In the genomic region with DNA sequence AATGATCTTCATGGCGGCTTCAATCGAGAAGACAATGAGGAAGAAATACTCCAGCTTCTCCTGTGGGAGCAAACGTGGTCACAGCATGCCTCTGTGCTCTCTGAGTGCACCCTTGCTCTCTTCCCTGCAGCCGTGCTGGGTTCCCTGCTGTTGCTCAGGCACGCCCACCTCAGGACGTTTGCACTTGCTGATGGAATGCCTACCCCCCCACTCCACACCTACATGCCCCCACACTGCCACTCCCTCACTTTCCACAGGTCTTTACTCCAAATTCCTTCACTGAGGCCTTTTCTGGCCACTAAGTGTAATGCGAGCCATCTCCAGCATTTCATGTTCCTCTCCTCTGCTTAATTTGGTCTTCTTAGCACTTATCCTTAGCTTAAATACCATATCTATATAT, we compare ENCODE assay signal across 34 cellular contexts. TPM values are rescaled to one million over a fixed set of nuclear protein-coding genes. Genes with fewer than 3 reads are reported as not detected.
"Had no signal": no experiment of that assay in that cellular context is flagged by ENCODE, and none has a peak within 500 bp of the region (broad histone marks: within the 10 kb centered on the region; RNA-seq: fewer than 3 reads in every experiment).

No MANE protein-coding gene starts in this region.

- H3K27me3 ChIP-seq: hepatocyte, neutrophil, sigmoid colon, testis, thyroid gland, transverse colon, upper lobe of left lung, vagina had no signal

- H3K27ac ChIP-seq: heart right ventricle, hepatocyte, left ventricle myocardium inferior, neutrophil, parathyroid adenoma, sigmoid colon, stomach, testis, thyroid gland, transverse colon, upper lobe of left lung, vagina had no signal

- H3K4me2 ChIP-seq: hepatocyte, smooth muscle cell had no signal

- ATAC-seq: natural killer cell; stimulated activated naive B cell treated with anti-CD40 and anti-IgM and Interleukin-4, amounts not matched to agents 10 μg/mL and 1 μg/mL and 100 μg/mL, for 72 hours; stimulated activated naive CD8-positive, alpha-beta T cell treated with anti-CD3 and anti-CD28 coated beads, Interleukin-15, Interleukin-2, amounts not matched to agents 100 U/mL and 50 U/mL, for 24 hours had no signal

- H3K4me3 Mint-ChIP-seq: mesothelial cell of epicardium; naive B cell; natural killer cell; stimulated activated naive B cell treated with anti-CD40 and anti-IgM and Interleukin-4, amounts not matched to agents 10 μg/mL and 1 μg/mL and 100 μg/mL, for 72 hours had no signal

- H3K36me3 ChIP-seq: heart right ventricle, left ventricle myocardium inferior, neutrophil, sigmoid colon, stomach, thyroid gland, transverse colon, upper lobe of left lung, vagina had no signal

- H3K4me3 ChIP-seq: heart right ventricle, hepatocyte, left ventricle myocardium inferior, lung, sigmoid colon, smooth muscle cell, stomach, testis, thyroid gland, transverse colon, upper lobe of left lung, vagina had no signal

- H3K79me2 ChIP-seq: hepatocyte, parathyroid adenoma had no signal

- H3K27ac Mint-ChIP-seq: mesothelial cell of epicardium; naive B cell; natural killer cell; stimulated activated naive B cell treated with anti-CD40 and anti-IgM and Interleukin-4, amounts not matched to agents 10 μg/mL and 1 μg/mL and 100 μg/mL, for 72 hours had no signal

- H3K9me3 ChIP-seq: heart right ventricle, left ventricle myocardium inferior, neutrophil, sigmoid colon, stomach, testis, thyroid gland, transverse colon, upper lobe of left lung, vagina had no signal

- DNase-seq: heart right ventricle; islet precursor cell; left ventricle myocardium inferior; mesendoderm; naive B cell; natural killer cell; occipital lobe; right cardiac atrium; sigmoid colon; stimulated activated CD4-positive, alpha-beta T cell treated with anti-CD3 and anti-CD28 coated beads, Interleukin-2, amount 100 ng/mL, for 24 hours; stimulated activated CD4-positive, alpha-beta T cell treated with anti-CD3 and anti-CD28 coated beads, Interleukin-4, amount 100 ng/mL, for 1 hour; stimulated activated naive B cell treated with anti-CD40 and anti-IgM and Interleukin-4, amounts not matched to agents 10 μg/mL and 1 μg/mL and 100 μg/mL, for 72 hours; stimulated activated naive CD8-positive, alpha-beta T cell treated with anti-CD3 and anti-CD28 coated beads, Interleukin-15, Interleukin-2, amounts not matched to agents 100 U/mL and 50 U/mL, for 24 hours; stomach; testis; thyroid gland; transverse colon; upper lobe of left lung had no signal

- H3K9ac ChIP-seq: parathyroid adenoma had no signal

- H3K4me1 ChIP-seq: heart right ventricle, left ventricle myocardium inferior, parathyroid adenoma, sigmoid colon, stomach, thyroid gland, transverse colon, upper lobe of left lung, vagina had no signal

- H3K4me1 Mint-ChIP-seq: natural killer cell had no signal

- H3K9me3 Mint-ChIP-seq: mesothelial cell of epicardium; naive B cell; natural killer cell; stimulated activated naive B cell treated with anti-CD40 and anti-IgM and Interleukin-4, amounts not matched to agents 10 μg/mL and 1 μg/mL and 100 μg/mL, for 72 hours had no signal

- H3K36me3 Mint-ChIP-seq: mesothelial cell of epicardium; naive B cell; natural killer cell; stimulated activated naive B cell treated with anti-CD40 and anti-IgM and Interleukin-4, amounts not matched to agents 10 μg/mL and 1 μg/mL and 100 μg/mL, for 72 hours had no signal

- H2AFZ ChIP-seq: hepatocyte, parathyroid adenoma had no signal

RNA-seq across cellular contexts. Expression of a gene that starts 18.3 kb away (rescaled TPM):
- total RNA-seq: hepatocyte, kidney epithelial cell, left ventricle myocardium inferior, mesothelial cell of epicardium, mononuclear cell, natural killer cell, osteocyte, pulmonary artery endothelial cell, renal cortical epithelial cell, sigmoid colon, smooth muscle cell, thyroid gland, transverse colon, vagina had no signal
- polyA plus RNA-seq: hepatocyte, right cardiac atrium, smooth muscle cell, stomach, urinary bladder had no signal

RNA-seq across cellular contexts. Expression of a gene that starts 33.0 kb away (rescaled TPM):
- total RNA-seq: heart right ventricle, hepatocyte, kidney epithelial cell, left ventricle myocardium inferior, lower leg skin, mesothelial cell of epicardium, mononuclear cell, natural killer cell, osteocyte, posterior vena cava, pulmonary artery endothelial cell, renal cortical epithelial cell, right cardiac atrium, sigmoid colon, smooth muscle cell, thyroid gland, transverse colon, upper lobe of left lung, urinary bladder, vagina had no signal
- polyA plus RNA-seq: heart right ventricle, hepatocyte, neural cell, right cardiac atrium, smooth muscle cell, urinary bladder had no signal
